Comparison of ENCODE assay signal across 8 cellular contexts in genomic region chrX:100636321-100636991, GRCh38.
DNase-seq lines count a peak whose midpoint lies in the region; ATAC-seq lines count a peak whose summit lies in the region.

Gene TSPAN6 (minus strand): TSS chrX:100636806. CDS start chrX:100636694, 112 bp downstream.

- no peaks in the 10 kb centered on the region for H3K36me3 ChIP-seq in endocrine pancreas (ENCODE audit: control insufficient read depth, insufficient read depth, low read length)

- DNase-seq in NCI-H226 (peak; percentile 68), medulla oblongata (ENCODE audit: extremely low spot score) (peak; percentile 69), NCI-H187 (lab: John Stamatoyannopoulos, UW) (no peak)
- peak; percentile 16 to 23 for DNase-seq in activated CD8-positive, alpha-beta memory T cell treated with anti-CD3 and anti-CD28 coated beads for 4 hours (ENCODE audit: low read depth in 2 of 2)
- peak; percentile 43 to 59 (median 48) for DNase-seq in stimulated activated CD4-positive, alpha-beta T cell treated with anti-CD3 and anti-CD28 coated beads, TNF-alpha, amount 100 ng/mL, for 4 hours (ENCODE audit: low read depth in 3 of 3)

- H3K4me3 ChIP-seq in endocrine pancreas (ENCODE audit: control insufficient read depth, insufficient read depth, low read length): peak within 1 kb of the TSS; percentile 64

- H3K9ac ChIP-seq in endocrine pancreas (ENCODE audit: control insufficient read depth, insufficient read depth, low read length): peak within 1 kb of the TSS; percentile 60

- no peaks in the 10 kb centered on the region for H3K9me3 ChIP-seq in endocrine pancreas (ENCODE audit: control insufficient read depth, low read length)

- ATAC-seq in GM18498 (IDR thresholded peaks at IDR 0.05; ENCODE audit: unreplicated experiment): peak; percentile 99
- peak; percentile 56 for ATAC-seq in HG03045 (IDR thresholded peaks at IDR 0.05; ENCODE audit: unreplicated experiment)

- H3K4me1 ChIP-seq in endocrine pancreas (ENCODE audit: control insufficient read depth, insufficient read depth, low read length): no peaks in the 10 kb centered on the region

- H3K27me3 ChIP-seq in endocrine pancreas (ENCODE audit: control insufficient read depth, insufficient read depth, low read length): no peaks in the 10 kb centered on the region

Comparison
In these comparisons a context has a peak if more than half of its experiments do, and no peak if none do; other contexts are left out.
1. DNase-seq: peak in NCI-H226 (single experiment), activated CD8-positive, alpha-beta memory T cell treated with anti-CD3 and anti-CD28 coated beads for 4 hours (2 of 2), medulla oblongata (single experiment) and stimulated activated CD4-positive, alpha-beta T cell treated with anti-CD3 and anti-CD28 coated beads, TNF-alpha, amount 100 ng/mL, for 4 hours (3 of 3); none in NCI-H187 (0 of 2).